Comparison of ENCODE assay signal across 17 cellular contexts in genomic region chr16:72473631-72474030, GRCh38.
"Had no signal": no experiment of that assay in that cellular context is flagged by ENCODE, and none has a peak within 500 bp of the region (broad histone marks: within the 10 kb centered on the region; RNA-seq: fewer than 3 reads in every experiment).

No MANE protein-coding gene starts in this region.

- H3K9me3 ChIP-seq: adrenal gland, heart right ventricle, left lung, thyroid gland, upper lobe of right lung had no signal

- H3K36me3 ChIP-seq: adrenal gland, heart right ventricle, left lung, thyroid gland, upper lobe of right lung had no signal

- H3K27me3 ChIP-seq: adrenal gland, heart right ventricle, left lung, thyroid gland, upper lobe of right lung had no signal

- H3K27ac ChIP-seq: adrenal gland, epithelial cell of prostate, heart right ventricle, left lung, thyroid gland, upper lobe of right lung had no signal

- DNase-seq: activated CD4-positive, alpha-beta T cell treated with anti-CD3 and anti-CD28 coated beads for 1 hour; activated T-cell treated with anti-CD3 and anti-CD28 coated beads, Interleukin-2, amount 50 U/mL, for 1 hour; adrenal gland; cerebellar nuclear complex; heart right ventricle; kidney glomerular epithelial cell; left lung; naive thymus-derived CD4-positive, alpha-beta T cell; occipital lobe; retina; stimulated activated CD4-positive, alpha-beta T cell treated with anti-CD3 and anti-CD28 coated beads, Interleukin-12 subunit alpha, Interleukin-12 subunit beta, amount 100 ng/mL, for 4 hours; substantia nigra; T-cell; thyroid gland; upper lobe of right lung had no signal

- H3K4me3 ChIP-seq: adrenal gland, heart right ventricle, left lung, lung, thyroid gland, upper lobe of right lung had no signal

- ATAC-seq: heart right ventricle; naive thymus-derived CD4-positive, alpha-beta T cell; T-cell; upper lobe of right lung had no signal

- H3K4me1 ChIP-seq: adrenal gland, heart right ventricle, left lung, thyroid gland, upper lobe of right lung had no signal
